ENCODE assay signal across 23 cellular contexts in genomic region chr13:85132986-85133385, GRCh38.
"Had no signal": no experiment of that assay in that cellular context is flagged by ENCODE, and none has a peak within 500 bp of the region (broad histone marks: within the 10 kb centered on the region; RNA-seq: fewer than 3 reads in every experiment).

No MANE protein-coding gene starts in this region.

- H3K27me3 ChIP-seq: colonic mucosa, dorsolateral prefrontal cortex, esophagus muscularis mucosa, esophagus squamous epithelium, foreskin keratinocyte, gastrocnemius medialis, gastroesophageal sphincter, heart left ventricle, heart right ventricle had no signal

- H3K27ac ChIP-seq: colonic mucosa, coronary artery, dorsolateral prefrontal cortex, epithelial cell of prostate, esophagus muscularis mucosa, esophagus squamous epithelium, foreskin keratinocyte, gastrocnemius medialis, gastroesophageal sphincter, heart left ventricle, heart right ventricle had no signal

- H3K36me3 ChIP-seq: colonic mucosa, esophagus muscularis mucosa, esophagus squamous epithelium, gastrocnemius medialis, gastroesophageal sphincter, heart left ventricle, heart right ventricle had no signal

- DNase-seq: colonic mucosa; cortex of kidney; dermis blood vessel endothelial cell; dorsolateral prefrontal cortex; effector CD4-positive, alpha-beta T cell; effector CD8-positive, alpha-beta T cell; effector memory CD4-positive, alpha-beta T cell; effector memory CD8-positive, alpha-beta T cell; endodermal cell; erythroblast; esophagus squamous epithelium; foreskin fibroblast; foreskin keratinocyte; foreskin melanocyte; gastrocnemius medialis; glutamatergic neuron; head of caudate nucleus; heart left ventricle; heart right ventricle had no signal

- H3K4me3 ChIP-seq: colonic mucosa, coronary artery, dorsolateral prefrontal cortex, esophagus muscularis mucosa, esophagus squamous epithelium, gastrocnemius medialis, gastroesophageal sphincter, heart left ventricle, heart right ventricle had no signal

- H3K9me3 ChIP-seq: colonic mucosa, esophagus muscularis mucosa, esophagus squamous epithelium, gastrocnemius medialis, gastroesophageal sphincter had no signal

- H3K4me1 ChIP-seq: colonic mucosa, esophagus muscularis mucosa, esophagus squamous epithelium, gastrocnemius medialis, gastroesophageal sphincter, heart left ventricle, heart right ventricle had no signal
